ENCODE assay signal across 18 cellular contexts in the genomic region with DNA sequence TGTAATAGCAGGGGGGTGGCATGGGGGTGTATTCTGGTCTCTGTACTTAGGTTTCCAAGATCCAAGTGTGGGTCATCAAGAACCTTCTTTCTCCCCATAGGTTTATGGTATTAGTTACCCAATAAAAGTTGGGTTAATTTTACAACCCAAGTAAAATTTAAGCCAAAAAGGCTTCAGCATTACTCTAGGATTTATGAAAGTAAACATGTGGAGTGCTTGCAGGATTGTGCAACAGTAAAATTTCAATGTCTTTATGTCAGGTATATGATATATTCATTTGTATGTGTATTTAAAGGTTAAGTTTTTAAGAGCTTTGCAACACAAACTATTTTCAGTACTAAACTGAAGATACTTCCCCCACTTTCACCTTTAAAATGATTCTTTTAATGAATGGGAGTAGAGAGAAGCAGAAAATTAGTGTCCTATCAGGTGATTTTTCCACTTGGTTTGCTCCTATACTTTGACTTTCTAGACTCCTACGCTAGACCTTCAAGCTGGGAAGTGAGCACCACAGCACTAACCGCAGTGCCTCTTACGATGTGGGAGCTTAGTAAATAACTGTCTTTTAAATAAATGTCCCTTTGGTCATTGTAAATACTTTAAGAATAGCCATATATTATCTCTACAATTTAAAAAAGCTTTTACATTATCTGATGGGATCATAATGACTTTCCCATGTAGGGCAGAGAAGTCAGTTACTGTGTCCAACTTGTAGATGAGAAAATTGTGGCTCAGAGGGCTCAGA.
A peak's percentile ranks its signal among the peaks of the same experiment; 100 is the strongest.
DNase-seq lines count a peak whose midpoint lies in the region; FAIRE-seq and TF ChIP-seq lines count a peak whose summit lies in the region.
"Had no signal": no experiment of that assay in that cellular context is flagged by ENCODE, and none has a peak within 500 bp of the region (broad histone marks: within the 10 kb centered on the region; RNA-seq: fewer than 3 reads in every experiment).

No MANE protein-coding gene starts in this region.

- no peak overlapping the region for H3K27ac ChIP-seq in breast epithelium
- H3K27ac ChIP-seq: C4-2B, Peyer's patch had no signal

- TF ChIP-seq CTCF in MCF 10A (IDR thresholded peaks at IDR 0.05; ENCODE audit: unreplicated experiment) (no peak), breast epithelium (IDR thresholded peaks at IDR 0.05) (no peak), chondrocyte (IDR thresholded peaks at IDR 0.05) (no peak)

- H3K9me3 Mint-ChIP-seq in MCF 10A (ENCODE audit: unreplicated experiment) (no peaks in the 10 kb centered on the region), chondrocyte (ENCODE audit: low read depth) (no peaks in the 10 kb centered on the region)
- no peaks in the 10 kb centered on the region for H3K9me3 Mint-ChIP-seq in T-helper 2 cell treated with Interferon-gamma antibody and Interleukin-4, amounts not matched to agents 5 μg/mL and 100 μg/mL, for 36 hours
- H3K9me3 Mint-ChIP-seq: H9 had no signal

- no TSS peak for BruUV-seq in MCF 10A (replicated peaks; lab: Mats Ljungman, UMichigan)

- H3K4me3 ChIP-seq in breast epithelium (no peak overlapping the region), skeletal muscle satellite cell (ENCODE audit: low read length) (no peak overlapping the region)
- H3K4me3 ChIP-seq: Peyer's patch had no signal

- TF ChIP-seq POLR2A in breast epithelium (IDR thresholded peaks at IDR 0.05), result no peak

- H3K4me2 ChIP-seq in skeletal muscle satellite cell (ENCODE audit: low read length), result no peak overlapping the region

- H3K36me3 ChIP-seq in breast epithelium, result no peaks in the 10 kb centered on the region
- H3K36me3 ChIP-seq in skeletal muscle satellite cell (ENCODE audit: insufficient read depth, low read length), result peaks cover 8% of the 10 kb centered on the region
- H3K36me3 ChIP-seq: Peyer's patch had no signal

- POLR2A ChIA-PET in MCF 10A (lab: Yijun Ruan, JAX), result interaction anchor here (0.6 to 2.5 kb wide), 11 partner anchors 23 to 474 kb away, joined by 3 to 20 read pairs (median 4); a partner anchor contains a TSS

- DNase-seq in MCF 10A (ENCODE audit: unreplicated experiment) (peak; percentile 16), breast epithelium (ENCODE audit: low spot score in 2 of 2) (no peak), chondrocyte (ENCODE audit: low spot score) (no peak), left kidney (ENCODE audit: low read depth, low spot score) (peak; percentile 43), RCC 7860 (ENCODE audit: low spot score) (no peak), globus pallidus (ENCODE audit: low spot score) (no peak)
- no peak for DNase-seq in T-helper 2 cell treated with Interferon-gamma antibody and Interleukin-4, amounts not matched to agents 5 μg/mL and 100 μg/mL, for 36 hours (ENCODE audit: low spot score)
- DNase-seq: 8988T, H9, KBM-7, NCI-H1092, NCI-H446 treated with DMSO at 0.1 percent for 48 hours, NCI-H774, Peyer's patch, SIG-M5 had no signal

- H3K36me3 Mint-ChIP-seq in MCF 10A (ENCODE audit: insufficient read depth, unreplicated experiment) (peaks cover 4% of the 10 kb centered on the region), chondrocyte (ENCODE audit: low read depth) (peaks cover 14% of the 10 kb centered on the region)
- H3K36me3 Mint-ChIP-seq in T-helper 2 cell treated with Interferon-gamma antibody and Interleukin-4, amounts not matched to agents 5 μg/mL and 100 μg/mL, for 36 hours (ENCODE audit: low read depth), result no peaks in the 10 kb centered on the region

- no peak for FAIRE-seq in RCC 7860 (lab: Jason Lieb, UNC)
- FAIRE-seq: HTR-8/SVneo had no signal

- H3K4me3 Mint-ChIP-seq in MCF 10A (ENCODE audit: unreplicated experiment) (no peak overlapping the region), chondrocyte (ENCODE audit: unreplicated experiment) (no peak overlapping the region)
- H3K4me3 Mint-ChIP-seq in T-helper 2 cell treated with Interferon-gamma antibody and Interleukin-4, amounts not matched to agents 5 μg/mL and 100 μg/mL, for 36 hours, result no peak overlapping the region
- H3K4me3 Mint-ChIP-seq: H9 had no signal

- peak overlapping the region; percentile 12 for H3K27ac Mint-ChIP-seq in MCF 10A (ENCODE audit: low read depth, unreplicated experiment)
- peak overlapping the region; percentile 63 for H3K27ac Mint-ChIP-seq in chondrocyte (ENCODE audit: unreplicated experiment)
- H3K27ac Mint-ChIP-seq in T-helper 2 cell treated with Interferon-gamma antibody and Interleukin-4, amounts not matched to agents 5 μg/mL and 100 μg/mL, for 36 hours, result no peak overlapping the region
- H3K27ac Mint-ChIP-seq: H9 had no signal

- H3K9me3 ChIP-seq in breast epithelium (no peaks in the 10 kb centered on the region), skeletal muscle satellite cell (replicated peaks; ENCODE audit: low read length) (no peaks in the 10 kb centered on the region)
- H3K9me3 ChIP-seq: Peyer's patch had no signal

- H3K27me3 Mint-ChIP-seq in MCF 10A (ENCODE audit: insufficient read depth, unreplicated experiment) (no peaks in the 10 kb centered on the region), chondrocyte (ENCODE audit: low read depth) (no peaks in the 10 kb centered on the region)
- peaks cover 3% of the 10 kb centered on the region for H3K27me3 Mint-ChIP-seq in T-helper 2 cell treated with Interferon-gamma antibody and Interleukin-4, amounts not matched to agents 5 μg/mL and 100 μg/mL, for 36 hours (ENCODE audit: low read depth)

- intact Hi-C loops in MCF 10A (cut with micrococcal nuclease) (loop anchor here (2.0 kb wide), 1 partner anchor 93 kb away; no protein-coding TSS in a partner anchor), breast epithelium (cut with DNase I; ENCODE audit: low total_unique reads) (loop anchor here (5.0 kb wide), 1 partner anchor 448 kb away; no protein-coding TSS in a partner anchor)

- CTCF ChIA-PET in MCF 10A (lab: Yijun Ruan, JAX), result interaction anchor here (0.6 to 4.2 kb wide), 23 partner anchors 13 to 519 kb away, joined by 3 to 72 read pairs (median 6); no protein-coding TSS in a partner anchor

- H3K4me1 ChIP-seq in breast epithelium (no peaks in the 10 kb centered on the region), skeletal muscle satellite cell (ENCODE audit: control insufficient read depth, insufficient read depth, low read length) (peaks cover 61% of the 10 kb centered on the region)
- H3K4me1 ChIP-seq: Peyer's patch had no signal

- H3K27me3 ChIP-seq in breast epithelium (no peaks in the 10 kb centered on the region), skeletal muscle satellite cell (ENCODE audit: control insufficient read depth, insufficient read depth, low read length) (no peaks in the 10 kb centered on the region)
- H3K27me3 ChIP-seq: Peyer's patch had no signal

- H3K4me1 Mint-ChIP-seq in MCF 10A (ENCODE audit: insufficient read depth, unreplicated experiment), result peaks cover 23% of the 10 kb centered on the region
- peaks cover 80% of the 10 kb centered on the region for H3K4me1 Mint-ChIP-seq in chondrocyte (ENCODE audit: low read depth)
- H3K4me1 Mint-ChIP-seq in T-helper 2 cell treated with Interferon-gamma antibody and Interleukin-4, amounts not matched to agents 5 μg/mL and 100 μg/mL, for 36 hours (ENCODE audit: low read depth), result no peaks in the 10 kb centered on the region

- H3K9ac ChIP-seq in skeletal muscle satellite cell (ENCODE audit: low read depth, low read length), result peak overlapping the region; percentile 61

Comparison
In these comparisons a context has a peak if more than half of its experiments do, and no peak if none do; other contexts are left out.
1. DNase-seq: peak in MCF 10A (single experiment) and left kidney (single experiment); none in breast epithelium (0 of 2), chondrocyte (single experiment), RCC 7860 (single experiment), globus pallidus (single experiment) and T-helper 2 cell treated with Interferon-gamma antibody and Interleukin-4, amounts not matched to agents 5 μg/mL and 100 μg/mL, for 36 hours (single experiment).